10 cellular contexts compared by ENCODE assay signal in genomic region chr12:10441144-10441543, GRCh38. TPM values are rescaled to one million over a fixed set of nuclear protein-coding genes. Genes with fewer than 3 reads are reported as not detected.
"Had no signal": no experiment of that assay in that cellular context is flagged by ENCODE, and none has a peak within 500 bp of the region (broad histone marks: within the 10 kb centered on the region; RNA-seq: fewer than 3 reads in every experiment).

No MANE protein-coding gene starts in this region.

RNA-seq across cellular contexts. Expression of gene KLRC2, which starts 5.3 kb away (rescaled TPM):
- total RNA-seq: activated B cell treated with CpG ODN at 0.5 μM for 24 hours; activated CD4-positive, alpha-beta memory T cell treated with anti-CD3 and anti-CD28 coated beads for 36 hours; activated CD4-positive, alpha-beta memory T cell treated with anti-CD3 and anti-CD28 coated beads, Interleukin-2, amount 10 ng/mL, durations not matched to agents 7 days and 5 days; activated CD4-positive, alpha-beta T cell treated with anti-CD3 and anti-CD28 coated beads for 36 hours; activated CD4-positive, alpha-beta T cell treated with anti-CD3 and anti-CD28 coated beads, Interleukin-2, amount 10 ng/mL, durations not matched to agents 24 days and 14 days; activated CD4-positive, alpha-beta T cell treated with anti-CD3 and anti-CD28 coated beads, Interleukin-2, amount 10 ng/mL, durations not matched to agents 7 days and 5 days; T-helper 1 cell treated with Interleukin-12 subunit alpha and Interleukin-12 subunit beta and Interleukin-4 antibody, amounts not matched to agents 30 ng/mL and 1 ng/mL, for 36 hours; T-helper 17 cell; T-helper 2 cell treated with Interferon-gamma antibody and Interleukin-4, amounts not matched to agents 100 ng/mL and 5 ng/mL, for 36 hours; WTC11 had no signal

RNA-seq across cellular contexts. Expression of gene KLRC1, which starts 12.0 kb away (rescaled TPM):
- total RNA-seq: activated B cell treated with CpG ODN at 0.5 μM for 24 hours; activated CD4-positive, alpha-beta memory T cell treated with anti-CD3 and anti-CD28 coated beads for 36 hours; activated CD4-positive, alpha-beta memory T cell treated with anti-CD3 and anti-CD28 coated beads, Interleukin-2, amount 10 ng/mL, durations not matched to agents 7 days and 5 days; activated CD4-positive, alpha-beta T cell treated with anti-CD3 and anti-CD28 coated beads, Interleukin-2, amount 10 ng/mL, durations not matched to agents 24 days and 14 days; activated CD4-positive, alpha-beta T cell treated with anti-CD3 and anti-CD28 coated beads, Interleukin-2, amount 10 ng/mL, durations not matched to agents 7 days and 5 days; T-helper 1 cell treated with Interleukin-12 subunit alpha and Interleukin-12 subunit beta and Interleukin-4 antibody, amounts not matched to agents 30 ng/mL and 1 ng/mL, for 36 hours; T-helper 17 cell; T-helper 2 cell treated with Interferon-gamma antibody and Interleukin-4, amounts not matched to agents 100 ng/mL and 5 ng/mL, for 36 hours; WTC11 had no signal

RNA-seq across cellular contexts. Expression of gene KLRC3, which starts 20.7 kb away (rescaled TPM):
- total RNA-seq: activated B cell treated with CpG ODN at 0.5 μM for 24 hours; activated CD4-positive, alpha-beta memory T cell treated with anti-CD3 and anti-CD28 coated beads for 36 hours; activated CD4-positive, alpha-beta memory T cell treated with anti-CD3 and anti-CD28 coated beads, Interleukin-2, amount 10 ng/mL, durations not matched to agents 7 days and 5 days; activated CD4-positive, alpha-beta T cell treated with anti-CD3 and anti-CD28 coated beads for 36 hours; activated CD4-positive, alpha-beta T cell treated with anti-CD3 and anti-CD28 coated beads, Interleukin-2, amount 10 ng/mL, durations not matched to agents 24 days and 14 days; activated CD4-positive, alpha-beta T cell treated with anti-CD3 and anti-CD28 coated beads, Interleukin-2, amount 10 ng/mL, durations not matched to agents 7 days and 5 days; T-helper 1 cell treated with Interleukin-12 subunit alpha and Interleukin-12 subunit beta and Interleukin-4 antibody, amounts not matched to agents 30 ng/mL and 1 ng/mL, for 36 hours; T-helper 17 cell; T-helper 2 cell treated with Interferon-gamma antibody and Interleukin-4, amounts not matched to agents 100 ng/mL and 5 ng/mL, for 36 hours; WTC11 had no signal

RNA-seq across cellular contexts. Expression of gene KLRC4, which starts 31.6 kb away (rescaled TPM):
- total RNA-seq: activated B cell treated with CpG ODN at 0.5 μM for 24 hours; activated CD4-positive, alpha-beta memory T cell treated with anti-CD3 and anti-CD28 coated beads for 36 hours; activated CD4-positive, alpha-beta memory T cell treated with anti-CD3 and anti-CD28 coated beads, Interleukin-2, amount 10 ng/mL, durations not matched to agents 7 days and 5 days; activated CD4-positive, alpha-beta T cell treated with anti-CD3 and anti-CD28 coated beads for 36 hours; activated CD4-positive, alpha-beta T cell treated with anti-CD3 and anti-CD28 coated beads, Interleukin-2, amount 10 ng/mL, durations not matched to agents 24 days and 14 days; activated CD4-positive, alpha-beta T cell treated with anti-CD3 and anti-CD28 coated beads, Interleukin-2, amount 10 ng/mL, durations not matched to agents 7 days and 5 days; T-helper 1 cell treated with Interleukin-12 subunit alpha and Interleukin-12 subunit beta and Interleukin-4 antibody, amounts not matched to agents 30 ng/mL and 1 ng/mL, for 36 hours; T-helper 17 cell; T-helper 2 cell treated with Interferon-gamma antibody and Interleukin-4, amounts not matched to agents 100 ng/mL and 5 ng/mL, for 36 hours; WTC11 had no signal

RNA-seq across cellular contexts. Expression of gene KLRK1, which starts 51.3 kb away (rescaled TPM):
- total RNA-seq: activated CD4-positive, alpha-beta T cell treated with anti-CD3 and anti-CD28 coated beads for 36 hours; activated CD4-positive, alpha-beta T cell treated with anti-CD3 and anti-CD28 coated beads, Interleukin-2, amount 10 ng/mL, durations not matched to agents 24 days and 14 days had no signal
